8 cellular contexts compared by ENCODE assay signal in genomic region chr2:86274918-86275275, GRCh38.
DNase-seq lines count a peak whose midpoint lies in the region; ATAC-seq and TF ChIP-seq lines count a peak whose summit lies in the region.

No MANE protein-coding gene starts in this region.

- no peak overlapping the region for H3K4me3 ChIP-seq in smooth muscle cell

- no peaks in the 10 kb centered on the region for H3K79me2 ChIP-seq in smooth muscle cell (ENCODE audit: low read depth)

- H3K9ac ChIP-seq in smooth muscle cell (ENCODE audit: low read depth): no peak overlapping the region

- H3K27ac ChIP-seq in smooth muscle cell (ENCODE audit: low read depth): no peak overlapping the region

- TF ChIP-seq CTCF in smooth muscle cell (IDR thresholded peaks at IDR 0.05; ENCODE audit: borderline replicate concordance, insufficient read depth, poor library complexity, severe bottlenecking): no peak

- no peaks in the 10 kb centered on the region for H3K4me1 ChIP-seq in smooth muscle cell (ENCODE audit: low read depth)

- no peaks in the 10 kb centered on the region for H3K27me3 ChIP-seq in smooth muscle cell (ENCODE audit: low read depth)

- H3K4me2 ChIP-seq in smooth muscle cell: no peak overlapping the region

- no peaks in the 10 kb centered on the region for H4K20me1 ChIP-seq in smooth muscle cell (ENCODE audit: low read depth)

- 87% methylated on average over 3 of the region's 3 CpGs for WGBS in smooth muscle cell (ENCODE audit: low lambda C conversion rate)

- TF ChIP-seq POLR2A in GM18505 (IDR thresholded peaks at IDR 0.05; ENCODE audit: borderline replicate concordance, extremely low read depth, insufficient read depth, insufficient read length): no peak

- DNase-seq in SHP77 treated with DMSO at 0.1 percent for 48 hours (lab: John Stamatoyannopoulos, UW): peak; percentile 36
- peak; percentile 88 for DNase-seq in mucosa of gallbladder (ENCODE audit: low spot score)
- no peak for DNase-seq in OCI-M2 (lab: John Stamatoyannopoulos, UW; ENCODE audit: unreplicated experiment)
- DNase-seq in GM03348 (ENCODE audit: low spot score): no peak
- no peak for DNase-seq in smooth muscle cell (lab: John Stamatoyannopoulos, UW; ENCODE audit: unreplicated experiment)

- H3K9me3 ChIP-seq in smooth muscle cell (replicated peaks; ENCODE audit: low read depth): no peaks in the 10 kb centered on the region

- H2AFZ ChIP-seq in smooth muscle cell (ENCODE audit: low read depth): no peak overlapping the region

- peaks cover 3% of the 10 kb centered on the region for H3F3A ChIP-seq in smooth muscle cell (ENCODE audit: low read depth)

- no peaks in the 10 kb centered on the region for H3K36me3 ChIP-seq in smooth muscle cell (ENCODE audit: low read depth)

- ATAC-seq in GM18505 (IDR thresholded peaks at IDR 0.05; ENCODE audit: unreplicated experiment) (peak; percentile 56), HG02798 (IDR thresholded peaks at IDR 0.05; ENCODE audit: poor library complexity, unreplicated experiment) (peak; percentile 79), GM21825 (IDR thresholded peaks at IDR 0.05; ENCODE audit: unreplicated experiment) (no peak)

Comparison
In these comparisons a context has a peak if more than half of its experiments do, and no peak if none do; other contexts are left out.
1. DNase-seq: peak in SHP77 treated with DMSO at 0.1 percent for 48 hours (single experiment) and mucosa of gallbladder (single experiment); none in OCI-M2 (single experiment), GM03348 (single experiment) and smooth muscle cell (single experiment).